In the genomic region with DNA sequence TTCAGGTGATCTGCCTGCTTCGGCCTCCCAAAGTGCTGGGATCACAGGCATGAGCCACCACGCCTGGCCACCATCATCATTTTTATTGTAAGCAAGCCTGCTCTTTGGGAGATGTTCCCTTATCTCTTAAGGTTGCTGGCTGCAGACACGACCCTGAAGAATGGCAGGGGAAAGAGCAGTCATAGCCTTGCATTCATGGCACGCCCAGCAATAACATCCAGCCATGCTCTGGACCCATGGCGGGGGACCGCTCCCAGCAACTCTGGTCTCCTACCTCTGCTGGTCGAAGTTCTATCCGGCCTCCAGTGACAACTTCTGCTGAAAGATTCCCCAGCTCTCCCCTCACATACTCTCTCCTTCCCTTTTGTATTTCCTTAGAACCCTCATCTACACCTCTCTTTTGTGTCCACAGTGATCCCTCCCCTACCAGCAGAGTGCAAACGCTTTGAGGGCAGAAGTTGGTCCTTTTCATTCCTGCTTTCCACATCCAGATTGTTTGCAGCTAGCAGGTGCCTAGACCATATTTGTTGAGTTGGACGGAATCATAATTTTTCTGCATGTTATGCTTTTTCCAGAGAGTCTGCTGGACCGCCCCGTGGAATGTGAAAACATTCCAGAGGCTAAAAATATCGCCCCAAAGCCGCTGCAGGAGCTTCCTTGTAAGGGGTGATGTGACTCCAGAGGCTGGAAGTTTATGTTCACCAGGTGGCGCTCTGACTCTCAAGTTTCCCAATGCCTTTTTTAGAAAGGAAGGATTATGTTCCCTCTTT, we compare ENCODE assay signal across 8 cellular contexts. TPM values are rescaled to one million over a fixed set of nuclear protein-coding genes. Genes with fewer than 3 reads are reported as not detected.
DNase-seq lines count a peak whose midpoint lies in the region; ATAC-seq, FAIRE-seq and TF ChIP-seq lines count a peak whose summit lies in the region.

No MANE protein-coding gene starts in this region.

- TF ChIP-seq RAD21 in HepG2 (CRISPR knock-in tag; IDR thresholded peaks at IDR 0.05): 0 out of 2 replicates have a peak, but pooled peaks have one; percentile 25

- H3K27ac ChIP-seq in C4-2B: no peak overlapping the region
- no peak overlapping the region for H3K27ac ChIP-seq in colonic mucosa
- no peak overlapping the region for H3K27ac ChIP-seq in HepG2 (ENCODE audit: extremely low read length, insufficient read depth, low read length)

- BruUV-seq in HepG2 (replicated peaks; lab: Mats Ljungman, UMichigan): no TSS peak

- TF ChIP-seq CTCF in C4-2B (conservative IDR thresholded peaks at IDR 0.05) (peak; percentile 89), colonic mucosa (IDR thresholded peaks at IDR 0.05) (peak; percentile 47), HepG2 (CRISPR knock-in tag; IDR thresholded peaks at IDR 0.05) (peak; percentile 72)

- H4K20me1 ChIP-seq in HepG2 (ENCODE audit: insufficient read depth, low read length): no peaks in the 10 kb centered on the region

- H3K79me2 ChIP-seq in HepG2 (ENCODE audit: insufficient read depth, low read length): no peaks in the 10 kb centered on the region

- peak; percentile 30 for ATAC-seq in HepG2
- ATAC-seq in GM19035 (IDR thresholded peaks at IDR 0.05; ENCODE audit: unreplicated experiment): no peak
- no peak for ATAC-seq in GM18519 (IDR thresholded peaks at IDR 0.05; ENCODE audit: low FRiP score, unreplicated experiment)

- TF ChIP-seq EP300 in HepG2 (IDR thresholded peaks at IDR 0.05; ENCODE audit: low read depth in 2 of 2, low read length in 2 of 2) (no peak), HepG2 (CRISPR knock-in tag; IDR thresholded peaks at IDR 0.05; ENCODE audit: borderline replicate concordance) (no peak)

- H3K4me1 ChIP-seq in colonic mucosa (no peaks in the 10 kb centered on the region), HepG2 (ENCODE audit: insufficient read depth, low read length) (peaks cover 57% of the 10 kb centered on the region)

- in situ Hi-C loops in HepG2 (cut with HindIII; ENCODE audit: extremely low pct_ligation_motif_present, low pct_unique_long_range_greater_than_20kb): no loop called here

- CTCF ChIA-PET in HepG2 (lab: Yijun Ruan, JAX; ENCODE audit: low intra/inter-chr PET ratio, low total read pairs): interaction anchor here (1.3 to 2.1 kb wide), 3 partner anchors 20 to 33 kb away, joined by 3 to 20 read pairs (median 6); no protein-coding TSS in a partner anchor

- no peaks in the 10 kb centered on the region for H3K9me3 ChIP-seq in colonic mucosa
- H3K9me3 ChIP-seq in HepG2 (ENCODE audit: low read length): no peaks in the 10 kb centered on the region

- H3K9ac ChIP-seq in colonic mucosa (ENCODE audit: low read depth in 2 of 2, low read length in 2 of 2) (peak overlapping the region in 1 of 2 donors; percentile 46), HepG2 (ENCODE audit: insufficient read depth, low read depth, low read length) (no peak overlapping the region)

- H3K27me3 ChIP-seq in colonic mucosa (no peaks in the 10 kb centered on the region), HepG2 (ENCODE audit: control insufficient read depth in 1 of 2, insufficient read depth in 2 of 2, low read length in 2 of 2) (no peaks in the 10 kb centered on the region; a peak in 1 of 5 replicates)

- H3K4me3 ChIP-seq in colonic mucosa (no peak overlapping the region), HepG2 (replicated peaks in 1 of 3; ENCODE audit: insufficient read depth in 1 of 3, low read depth in 2 of 3, low read length in 3 of 3) (no peak overlapping the region)

- H2AFZ ChIP-seq in HepG2 (ENCODE audit: low read length): no peak overlapping the region

- TF ChIP-seq POLR2A in H54 (IDR thresholded peaks at IDR 0.05; ENCODE audit: low read depth, low read length) (no peak), HepG2 (IDR thresholded peaks at IDR 0.05; ENCODE audit: insufficient read depth in 1 of 2, low read depth in 2 of 2, low read length in 2 of 2) (no peak)

- H3K36me3 ChIP-seq in colonic mucosa: no peaks in the 10 kb centered on the region
- no peaks in the 10 kb centered on the region for H3K36me3 ChIP-seq in HepG2 (replicated peaks in 1 of 2; ENCODE audit: control insufficient read depth in 1 of 2, insufficient read depth in 2 of 2, low read length in 2 of 2)

- peak overlapping the region; percentile 44 for H3K4me2 ChIP-seq in HepG2 (ENCODE audit: low read depth, low read length)

- intact Hi-C loops in colonic mucosa (cut with DNase I) (loop anchor here (2.0 kb wide), 1 partner anchor 22 kb away; no protein-coding TSS in a partner anchor), HepG2 (cut with micrococcal nuclease; ENCODE audit: unreplicated experiment) (loop anchor here (1.0 to 2.0 kb wide), 2 partner anchors 22 to 32 kb away; no protein-coding TSS in a partner anchor)

- POLR2A ChIA-PET in HepG2 (lab: Yijun Ruan, JAX): interaction anchor here (0.8 to 2.1 kb wide), 3 partner anchors 22 to 27 kb away, joined by 6 to 18 read pairs (median 7); a partner anchor contains a TSS

- DNase-seq in H54 (ENCODE audit: insufficient read length, low spot score) (peak; percentile 86), SK-N-DZ (ENCODE audit: low spot score) (peak; percentile 59), colonic mucosa (peak; percentile 82), HepG2 (ENCODE audit: low spot score) (peak; percentile 43)
- peak; percentile 9 for DNase-seq in stimulated activated CD8-positive, alpha-beta memory T cell treated with anti-CD3 and anti-CD28 coated beads, Interleukin-12 subunit alpha, Interleukin-12 subunit beta, amount 100 ng/mL, for 1 hour (ENCODE audit: low read depth)

- FAIRE-seq in H54 (lab: Jason Lieb, UNC): no peak
- peak; percentile 74 for FAIRE-seq in HepG2 (lab: Jason Lieb, UNC)

- 23% methylated on average over 15 of the region's 15 CpGs for WGBS in HepG2 (ENCODE audit: low lambda C conversion rate)

RNA-seq across cellular contexts. Expression of a gene that starts 4.4 kb away (rescaled TPM):
- polyA plus RNA-seq in SK-N-DZ (2014; cell fraction: cytosol; rRNA removed): 55.7 and 55.8 TPM in 2 replicates
- 24.1 and 40.1 TPM in 2 replicates for polyA plus RNA-seq in SK-N-DZ (2014; cell fraction: nucleus; rRNA removed)
- total RNA-seq in colonic mucosa (10 to 100 TPM; 25.7 to 31.7 TPM), HepG2 (2016; rRNA removed; fragmentation: Illumina TruSeq; extraction: Trizol) (not detected in 2 replicates)
- total RNA-seq in HepG2 (2016; cell fraction: cytosol; rRNA removed; fragmentation: Illumina TruSeq; extraction: Trizol; ENCODE audit: low read depth): not detected in 2 replicates
- not detected in 2 replicates for total RNA-seq in HepG2 (2016; cell fraction: insoluble cytoplasmic fraction; rRNA removed; fragmentation: Illumina TruSeq; extraction: Trizol)
- total RNA-seq in HepG2 (2016; cell fraction: membrane; rRNA removed; fragmentation: Illumina TruSeq; extraction: Trizol): not detected in 2 replicates
- not detected in 2 replicates for total RNA-seq in HepG2 (2016; cell fraction: nucleus; rRNA removed; fragmentation: Illumina TruSeq; extraction: Trizol)
- 0.08 TPM in 1 of 2 replicates, not detected in the other for polyA plus RNA-seq in HepG2 (2011; rRNA removed)
- polyA plus RNA-seq in HepG2 (2011; cell fraction: cytosol; rRNA removed): 0.03 TPM in 1 of 2 replicates, not detected in the other
- 0.03 and 0.26 TPM in 2 replicates for polyA plus RNA-seq in HepG2 (2011; cell fraction: nucleus; rRNA removed)
- not detected in 2 replicates for polyA plus RNA-seq in HepG2 (2012)
- polyA plus RNA-seq in HepG2 (2016; cell fraction: cytosol; fragmentation: Illumina TruSeq; extraction: Trizol; ENCODE audit: low read depth): not detected in 2 replicates
- polyA plus RNA-seq in HepG2 (2016; cell fraction: insoluble cytoplasmic fraction; fragmentation: Illumina TruSeq; extraction: Trizol; ENCODE audit: low read depth): not detected in 2 replicates
- polyA plus RNA-seq in HepG2 (2016; cell fraction: membrane; fragmentation: Illumina TruSeq; extraction: Trizol; ENCODE audit: low read depth): not detected in 2 replicates
- not detected in 2 replicates for polyA plus RNA-seq in HepG2 (2016; cell fraction: nucleus; fragmentation: Illumina TruSeq; extraction: Trizol; ENCODE audit: insufficient read depth, low read depth)
- 33.8 TPM in 1 of 2 replicates, not detected in the other for polyA minus RNA-seq in HepG2 (2011; rRNA and poly(A)+ RNA removed; ENCODE audit: low replicate concordance)
- polyA minus RNA-seq in HepG2 (2011; cell fraction: cytosol; rRNA and poly(A)+ RNA removed): not detected in 2 replicates
- polyA minus RNA-seq in HepG2 (2011; cell fraction: nucleus; rRNA and poly(A)+ RNA removed): 0.13 TPM in 1 of 2 replicates, not detected in the other

RNA-seq across cellular contexts. Expression of a gene that starts 22.1 kb away (rescaled TPM):
- polyA plus RNA-seq in SK-N-DZ (2014; cell fraction: cytosol; rRNA removed): 8.0 and 9.5 TPM in 2 replicates
- polyA plus RNA-seq in SK-N-DZ (2014; cell fraction: nucleus; rRNA removed): 6.8 and 8.0 TPM in 2 replicates
- 10 to 100 TPM; 26.6 to 34.8 TPM for total RNA-seq in colonic mucosa
- total RNA-seq in HepG2 (2016; rRNA removed; fragmentation: Illumina TruSeq; extraction: Trizol): 39.8 and 47.6 TPM in 2 replicates
- 17.3 and 23.9 TPM in 2 replicates for total RNA-seq in HepG2 (2016; cell fraction: cytosol; rRNA removed; fragmentation: Illumina TruSeq; extraction: Trizol; ENCODE audit: low read depth)
- 40.9 and 48.9 TPM in 2 replicates for total RNA-seq in HepG2 (2016; cell fraction: insoluble cytoplasmic fraction; rRNA removed; fragmentation: Illumina TruSeq; extraction: Trizol)
- 32.7 and 40.7 TPM in 2 replicates for total RNA-seq in HepG2 (2016; cell fraction: membrane; rRNA removed; fragmentation: Illumina TruSeq; extraction: Trizol)
- total RNA-seq in HepG2 (2016; cell fraction: nucleus; rRNA removed; fragmentation: Illumina TruSeq; extraction: Trizol): 19.1 and 24.2 TPM in 2 replicates
- polyA plus RNA-seq in HepG2 (2011; rRNA removed): 60.6 and 61.2 TPM in 2 replicates
- 46.9 and 72.0 TPM in 2 replicates for polyA plus RNA-seq in HepG2 (2011; cell fraction: cytosol; rRNA removed)
- polyA plus RNA-seq in HepG2 (2011; cell fraction: nucleus; rRNA removed): 30.9 and 32.2 TPM in 2 replicates
- polyA plus RNA-seq in HepG2 (2012): 17.8 and 27.6 TPM in 2 replicates
- polyA plus RNA-seq in HepG2 (2016; cell fraction: cytosol; fragmentation: Illumina TruSeq; extraction: Trizol; ENCODE audit: low read depth): 15.1 and 21.8 TPM in 2 replicates
- polyA plus RNA-seq in HepG2 (2016; cell fraction: insoluble cytoplasmic fraction; fragmentation: Illumina TruSeq; extraction: Trizol; ENCODE audit: low read depth): 52.4 and 52.8 TPM in 2 replicates
- polyA plus RNA-seq in HepG2 (2016; cell fraction: membrane; fragmentation: Illumina TruSeq; extraction: Trizol; ENCODE audit: low read depth): 23.9 and 32.8 TPM in 2 replicates
- polyA plus RNA-seq in HepG2 (2016; cell fraction: nucleus; fragmentation: Illumina TruSeq; extraction: Trizol; ENCODE audit: insufficient read depth, low read depth): 25.4 and 28.6 TPM in 2 replicates
- polyA minus RNA-seq in HepG2 (2011; rRNA and poly(A)+ RNA removed; ENCODE audit: low replicate concordance): 68.6 and 143 TPM in 2 replicates
- polyA minus RNA-seq in HepG2 (2011; cell fraction: cytosol; rRNA and poly(A)+ RNA removed): 32.1 and 32.4 TPM in 2 replicates
- 21.8 and 28.6 TPM in 2 replicates for polyA minus RNA-seq in HepG2 (2011; cell fraction: nucleus; rRNA and poly(A)+ RNA removed)

RNA-seq across cellular contexts. Expression of a gene that starts 27.8 kb away (rescaled TPM):
- 61.0 and 63.6 TPM in 2 replicates for polyA plus RNA-seq in SK-N-DZ (2014; cell fraction: cytosol; rRNA removed)
- 102 and 106 TPM in 2 replicates for polyA plus RNA-seq in SK-N-DZ (2014; cell fraction: nucleus; rRNA removed)
- 10 to 100 TPM; 45.9 to 47.9 TPM for total RNA-seq in colonic mucosa
- 6.1 and 19.7 TPM in 2 replicates for total RNA-seq in HepG2 (2016; rRNA removed; fragmentation: Illumina TruSeq; extraction: Trizol)
- total RNA-seq in HepG2 (2016; cell fraction: cytosol; rRNA removed; fragmentation: Illumina TruSeq; extraction: Trizol; ENCODE audit: low read depth): 2.8 and 3.8 TPM in 2 replicates
- 5.8 and 20.5 TPM in 2 replicates for total RNA-seq in HepG2 (2016; cell fraction: insoluble cytoplasmic fraction; rRNA removed; fragmentation: Illumina TruSeq; extraction: Trizol)
- 4.5 and 6.1 TPM in 2 replicates for total RNA-seq in HepG2 (2016; cell fraction: membrane; rRNA removed; fragmentation: Illumina TruSeq; extraction: Trizol)
- total RNA-seq in HepG2 (2016; cell fraction: nucleus; rRNA removed; fragmentation: Illumina TruSeq; extraction: Trizol): 36.5 and 37.6 TPM in 2 replicates
- polyA plus RNA-seq in HepG2 (2011; rRNA removed): 20.5 and 26.9 TPM in 2 replicates
- polyA plus RNA-seq in HepG2 (2011; cell fraction: cytosol; rRNA removed): 11.3 and 12.9 TPM in 2 replicates
- 107 and 112 TPM in 2 replicates for polyA plus RNA-seq in HepG2 (2011; cell fraction: nucleus; rRNA removed)
- 13.0 and 18.5 TPM in 2 replicates for polyA plus RNA-seq in HepG2 (2012)
- 0.68 and 0.92 TPM in 2 replicates for polyA plus RNA-seq in HepG2 (2016; cell fraction: cytosol; fragmentation: Illumina TruSeq; extraction: Trizol; ENCODE audit: low read depth)
- 4.2 and 4.9 TPM in 2 replicates for polyA plus RNA-seq in HepG2 (2016; cell fraction: insoluble cytoplasmic fraction; fragmentation: Illumina TruSeq; extraction: Trizol; ENCODE audit: low read depth)
- 1.7 and 2.1 TPM in 2 replicates for polyA plus RNA-seq in HepG2 (2016; cell fraction: membrane; fragmentation: Illumina TruSeq; extraction: Trizol; ENCODE audit: low read depth)
- polyA plus RNA-seq in HepG2 (2016; cell fraction: nucleus; fragmentation: Illumina TruSeq; extraction: Trizol; ENCODE audit: insufficient read depth, low read depth): 50.1 and 57.5 TPM in 2 replicates
- 26.7 and 43.3 TPM in 2 replicates for polyA minus RNA-seq in HepG2 (2011; rRNA and poly(A)+ RNA removed; ENCODE audit: low replicate concordance)
- 6.0 and 6.5 TPM in 2 replicates for polyA minus RNA-seq in HepG2 (2011; cell fraction: cytosol; rRNA and poly(A)+ RNA removed)
- 45.2 and 45.3 TPM in 2 replicates for polyA minus RNA-seq in HepG2 (2011; cell fraction: nucleus; rRNA and poly(A)+ RNA removed)

Comparison
In these comparisons a context has a peak if more than half of its experiments do, and no peak if none do; other contexts are left out.
1. DNase-seq: peak in every context shown above with its lines; median percentile 86 in H54; 82 in colonic mucosa; 59 in SK-N-DZ; 43 in HepG2; 9 in stimulated activated CD8-positive, alpha-beta memory T cell treated with anti-CD3 and anti-CD28 coated beads, Interleukin-12 subunit alpha, Interleukin-12 subunit beta, amount 100 ng/mL, for 1 hour.
2. RNA of a gene that starts 4.4 kb away (total RNA-seq): 25.7 to 31.7 TPM in colonic mucosa; not detected in HepG2; every median in the first group is over 10 times any median in the second.
3. Peak in every context shown above with its lines, with median percentiles within 50 percentile points of each other: CTCF ChIP-seq.